Comparison of ENCODE assay signal across 8 cellular contexts in genomic region chr18:21740724-21741510, GRCh38. TPM values are rescaled to one million over a fixed set of nuclear protein-coding genes. Genes with fewer than 3 reads are reported as not detected.
A peak's percentile ranks its signal among the peaks of the same experiment; 100 is the strongest.
DNase-seq lines count a peak whose midpoint lies in the region; ATAC-seq, FAIRE-seq and TF ChIP-seq lines count a peak whose summit lies in the region.

Gene MIB1, plus strand, starts transcription at chr18:21740792. Its CDS starts 792 bp downstream, at chr18:21741584.

- POLR2A ChIA-PET in CD4-positive, alpha-beta memory T cell (lab: Charles Lee; ENCODE audit: partially characterized antibody) = interaction anchor here (0.6 to 6.4 kb wide), 16 partner anchors 9 to 141 kb away, joined by 3 to 77 read pairs (median 4); partner anchors contain the start of genes ABHD3, ESCO1 and SNRPD1

- peak in 2 of 5 donors; percentile 98 to 99 for DNase-seq in CD4-positive, alpha-beta memory T cell
- DNase-seq in GM19239 (ENCODE audit: insufficient read length, low spot score) = peak; percentile 25
- peak; percentile 99 for DNase-seq in NCI-H748 (lab: John Stamatoyannopoulos, UW; ENCODE audit: unreplicated experiment)
- DNase-seq in activated T-cell treated with anti-CD3 and anti-CD28 coated beads for 24 hours (ENCODE audit: low read depth) = peak; percentile 9
- DNase-seq in esophagus muscularis mucosa (ENCODE audit: extremely low spot score) = peak; percentile 100
- peak; percentile 99 for DNase-seq in myocyte (ENCODE audit: low read depth)

- no peaks in the 10 kb centered on the region for H3K27me3 Mint-ChIP-seq in CD4-positive, alpha-beta memory T cell

- WGBS in esophagus muscularis mucosa = under 1% methylated on average over 42 of the region's 95 CpGs
- under 1% methylated on average over 95 of the region's 95 CpGs for WGBS in thymus

- TF ChIP-seq CTCF in esophagus muscularis mucosa (IDR thresholded peaks at IDR 0.05) = no peak

- TF ChIP-seq EP300 in esophagus muscularis mucosa (IDR thresholded peaks at IDR 0.05) = no peak

- no peaks in the 10 kb centered on the region for H3K36me3 ChIP-seq in CD4-positive, alpha-beta memory T cell (ENCODE audit: insufficient read depth, low read length)
- H3K36me3 ChIP-seq in esophagus muscularis mucosa (no peaks in the 10 kb centered on the region), thymus (ENCODE audit: control insufficient read depth, insufficient read depth) (no peaks in the 10 kb centered on the region)

- peaks cover 29 to 70% (median 47%) of the 10 kb centered on the region in 4 donors for H3K4me1 Mint-ChIP-seq in CD4-positive, alpha-beta memory T cell

- H3K27me3 ChIP-seq in CD4-positive, alpha-beta memory T cell (ENCODE audit: insufficient read depth, low read length) = no peaks in the 10 kb centered on the region
- no peaks in the 10 kb centered on the region for H3K27me3 ChIP-seq in esophagus muscularis mucosa
- H3K27me3 ChIP-seq in thymus (ENCODE audit: control insufficient read depth, insufficient read depth) = no peaks in the 10 kb centered on the region

- peaks cover 48% of the 10 kb centered on the region for H3K4me1 ChIP-seq in CD4-positive, alpha-beta memory T cell (ENCODE audit: insufficient read depth, low read length)
- peaks cover 12 to 43% (median 28%) of the 10 kb centered on the region in 4 donors for H3K4me1 ChIP-seq in esophagus muscularis mucosa
- peaks cover 7% of the 10 kb centered on the region for H3K4me1 ChIP-seq in thymus (ENCODE audit: control insufficient read depth, insufficient read depth, low read length)

- peak within 1 kb of the TSS; percentile 91 to 98 (median 97) for H3K27ac Mint-ChIP-seq in CD4-positive, alpha-beta memory T cell

- peak within 1 kb of the TSS in 1 of 2 donors; percentile 100 for H3K4me3 ChIP-seq in CD4-positive, alpha-beta memory T cell (ENCODE audit: low read length in 2 of 2)
- peak within 1 kb of the TSS; percentile 72 to 100 (median 98) for H3K4me3 ChIP-seq in esophagus muscularis mucosa
- peak within 1 kb of the TSS; percentile 75 for H3K4me3 ChIP-seq in thymus (ENCODE audit: low read length)

- peak; percentile 35 for TF ChIP-seq POLR2A in esophagus muscularis mucosa (IDR thresholded peaks at IDR 0.05; ENCODE audit: low read depth)

- peak within 1 kb of the TSS; percentile 94 to 98 (median 95) for H3K4me3 Mint-ChIP-seq in CD4-positive, alpha-beta memory T cell

- peak; percentile 45 for ATAC-seq in HG03378 (IDR thresholded peaks at IDR 0.05; ENCODE audit: unreplicated experiment)

- H3K9me3 Mint-ChIP-seq in CD4-positive, alpha-beta memory T cell = peaks cover 0 to 11% (median 2%) of the 10 kb centered on the region in 8 donors

- intact Hi-C loops in CD4-positive, alpha-beta memory T cell (cut with micrococcal nuclease) = loop anchor here (1.0 to 2.0 kb wide), 5 partner anchors 37 to 630 kb away; partner anchors contain the start of genes ABHD3, ESCO1, ROCK1 and SNRPD1
- intact Hi-C loops in esophagus muscularis mucosa (cut with DNase I) = loop anchor here (2.0 to 10.0 kb wide), 3 partner anchors 36 to 139 kb away; partner anchors contain the start of genes ABHD3 and ESCO1

- FAIRE-seq in GM19239 (lab: Jason Lieb, UNC) = peak; percentile 52

- peak within 1 kb of the TSS; percentile 94 for H3K27ac ChIP-seq in CD4-positive, alpha-beta memory T cell (ENCODE audit: low read depth, low read length)
- peak within 1 kb of the TSS; percentile 96 to 99 (median 98) for H3K27ac ChIP-seq in esophagus muscularis mucosa (replicated peaks in 1 of 4)
- H3K27ac ChIP-seq in thymus (ENCODE audit: low read depth) = peak within 1 kb of the TSS; percentile 94

- H3K36me3 Mint-ChIP-seq in CD4-positive, alpha-beta memory T cell = peaks cover 3 to 6% of the 10 kb centered on the region in 2 donors

- no peaks in the 10 kb centered on the region for H3K9me3 ChIP-seq in CD4-positive, alpha-beta memory T cell (ENCODE audit: control insufficient read depth in 1 of 2, low read length in 2 of 2)
- H3K9me3 ChIP-seq in esophagus muscularis mucosa = no peaks in the 10 kb centered on the region
- H3K9me3 ChIP-seq in thymus (ENCODE audit: control insufficient read depth) = no peaks in the 10 kb centered on the region

- CTCF ChIA-PET in CD4-positive, alpha-beta memory T cell (lab: Charles Lee; ENCODE audit: partially characterized antibody) = interaction anchor here (0.7 to 3.0 kb wide), 13 partner anchors 8 to 182 kb away, joined by 3 to 21 read pairs (median 4); partner anchors contain the start of genes ABHD3, ESCO1 and SNRPD1

RNA-seq across cellular contexts. Expression of gene MIB1, which starts in this region (rescaled TPM):
- 10 to 100 TPM; 37.6 to 39.0 TPM for total RNA-seq in CD4-positive, alpha-beta memory T cell
- 1 to 10 TPM; 6.7 to 7.5 TPM for polyA plus RNA-seq in CD4-positive, alpha-beta memory T cell
- total RNA-seq in esophagus muscularis mucosa (10 to 100 TPM; 36.0 to 55.3 (median 40.8) TPM), myocyte (88.3 and 95.2 TPM in 2 replicates)
- 13.6 TPM for polyA plus RNA-seq in myocyte (2012)
- 8.8 TPM for polyA plus RNA-seq in thymus
